In the genomic region with DNA sequence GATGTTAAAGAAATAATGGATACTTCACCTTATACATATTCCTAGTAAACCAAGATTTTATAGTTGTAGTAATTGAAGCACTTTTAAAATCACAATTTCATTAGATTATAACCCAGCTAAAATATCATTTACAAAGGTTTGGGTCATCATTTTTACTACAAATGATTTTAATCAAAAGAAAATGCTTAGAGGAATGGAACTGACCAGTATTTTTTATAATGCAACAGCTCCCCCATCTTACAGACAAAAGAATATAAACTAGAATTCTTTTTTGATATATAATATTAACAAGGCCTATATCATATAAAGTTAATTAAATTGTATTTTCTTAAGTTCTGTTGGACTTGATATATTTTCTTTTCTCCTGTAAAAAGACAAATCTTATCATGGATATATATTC, we compare ENCODE assay signal across 2 cellular contexts.
TF ChIP-seq lines count a peak whose summit lies in the region.

No MANE protein-coding gene starts in this region.

TF ChIP-seq in SK-N-SH, 30 proteins besides CTCF, POLR2A, EP300 and RAD21 (continued from another document):
- TF ChIP-seq, protein P1, sequence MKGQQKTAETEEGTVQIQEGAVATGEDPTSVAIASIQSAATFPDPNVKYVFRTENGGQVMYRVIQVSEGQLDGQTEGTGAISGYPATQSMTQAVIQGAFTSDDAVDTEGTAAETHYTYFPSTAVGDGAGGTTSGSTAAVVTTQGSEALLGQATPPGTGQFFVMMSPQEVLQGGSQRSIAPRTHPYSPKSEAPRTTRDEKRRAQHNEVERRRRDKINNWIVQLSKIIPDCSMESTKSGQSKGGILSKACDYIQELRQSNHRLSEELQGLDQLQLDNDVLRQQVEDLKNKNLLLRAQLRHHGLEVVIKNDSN (IDR thresholded peaks at IDR 0.05; ENCODE audit: borderline replicate concordance, low read depth), result no peak
- TF ChIP-seq, protein P2, sequence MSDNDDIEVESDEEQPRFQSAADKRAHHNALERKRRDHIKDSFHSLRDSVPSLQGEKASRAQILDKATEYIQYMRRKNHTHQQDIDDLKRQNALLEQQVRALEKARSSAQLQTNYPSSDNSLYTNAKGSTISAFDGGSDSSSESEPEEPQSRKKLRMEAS (IDR thresholded peaks at IDR 0.05; ENCODE audit: low read depth), result no peak
- TF ChIP-seq FOSL2 (IDR thresholded peaks at IDR 0.05; ENCODE audit: borderline replicate concordance, low read depth) (no peak), JUND (IDR thresholded peaks at IDR 0.05) (no peak), SIN3A (IDR thresholded peaks at IDR 0.05; ENCODE audit: borderline replicate concordance, low read depth, low read length) (no peak), GABPA (IDR thresholded peaks at IDR 0.05; ENCODE audit: low read depth) (no peak), TEAD4 (IDR thresholded peaks at IDR 0.05; ENCODE audit: borderline replicate concordance, insufficient read depth) (no peak), NFIC (IDR thresholded peaks at IDR 0.05; ENCODE audit: borderline replicate concordance) (no peak), GATA2 (CRISPR knock-in tag; IDR thresholded peaks at IDR 0.05) (no peak), NRF1 (IDR thresholded peaks at IDR 0.05; ENCODE audit: low read depth, low read length) (no peak), MXI1 (IDR thresholded peaks at IDR 0.05; ENCODE audit: low read depth, low read length) (no peak), FOXJ3 (CRISPR knock-in tag; IDR thresholded peaks at IDR 0.05) (no peak), TCF12 (IDR thresholded peaks at IDR 0.05) (no peak)
- TF ChIP-seq, protein P3, sequence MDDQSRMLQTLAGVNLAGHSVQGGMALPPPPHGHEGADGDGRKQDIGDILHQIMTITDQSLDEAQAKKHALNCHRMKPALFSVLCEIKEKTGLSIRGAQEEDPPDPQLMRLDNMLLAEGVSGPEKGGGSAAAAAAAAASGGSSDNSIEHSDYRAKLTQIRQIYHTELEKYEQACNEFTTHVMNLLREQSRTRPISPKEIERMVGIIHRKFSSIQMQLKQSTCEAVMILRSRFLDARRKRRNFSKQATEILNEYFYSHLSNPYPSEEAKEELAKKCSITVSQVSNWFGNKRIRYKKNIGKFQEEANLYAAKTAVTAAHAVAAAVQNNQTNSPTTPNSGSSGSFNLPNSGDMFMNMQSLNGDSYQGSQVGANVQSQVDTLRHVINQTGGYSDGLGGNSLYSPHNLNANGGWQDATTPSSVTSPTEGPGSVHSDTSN (IDR thresholded peaks at IDR 0.05), result no peak
- TF ChIP-seq, protein P4, sequence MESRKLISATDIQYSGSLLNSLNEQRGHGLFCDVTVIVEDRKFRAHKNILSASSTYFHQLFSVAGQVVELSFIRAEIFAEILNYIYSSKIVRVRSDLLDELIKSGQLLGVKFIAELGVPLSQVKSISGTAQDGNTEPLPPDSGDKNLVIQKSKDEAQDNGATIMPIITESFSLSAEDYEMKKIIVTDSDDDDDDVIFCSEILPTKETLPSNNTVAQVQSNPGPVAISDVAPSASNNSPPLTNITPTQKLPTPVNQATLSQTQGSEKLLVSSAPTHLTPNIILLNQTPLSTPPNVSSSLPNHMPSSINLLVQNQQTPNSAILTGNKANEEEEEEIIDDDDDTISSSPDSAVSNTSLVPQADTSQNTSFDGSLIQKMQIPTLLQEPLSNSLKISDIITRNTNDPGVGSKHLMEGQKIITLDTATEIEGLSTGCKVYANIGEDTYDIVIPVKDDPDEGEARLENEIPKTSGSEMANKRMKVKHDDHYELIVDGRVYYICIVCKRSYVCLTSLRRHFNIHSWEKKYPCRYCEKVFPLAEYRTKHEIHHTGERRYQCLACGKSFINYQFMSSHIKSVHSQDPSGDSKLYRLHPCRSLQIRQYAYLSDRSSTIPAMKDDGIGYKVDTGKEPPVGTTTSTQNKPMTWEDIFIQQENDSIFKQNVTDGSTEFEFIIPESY (IDR thresholded peaks at IDR 0.05; ENCODE audit: borderline replicate concordance, low read depth), result no peak
TF ChIP-seq in SK-N-SH: peak in this region for 0.

TF ChIP-seq in SK-N-SH treated with all-trans-retinoic acid at 6 μM for 48 hours, 23 proteins besides CTCF, POLR2A, EP300 and RAD21 (continued from another document):
- TF ChIP-seq, protein P5, sequence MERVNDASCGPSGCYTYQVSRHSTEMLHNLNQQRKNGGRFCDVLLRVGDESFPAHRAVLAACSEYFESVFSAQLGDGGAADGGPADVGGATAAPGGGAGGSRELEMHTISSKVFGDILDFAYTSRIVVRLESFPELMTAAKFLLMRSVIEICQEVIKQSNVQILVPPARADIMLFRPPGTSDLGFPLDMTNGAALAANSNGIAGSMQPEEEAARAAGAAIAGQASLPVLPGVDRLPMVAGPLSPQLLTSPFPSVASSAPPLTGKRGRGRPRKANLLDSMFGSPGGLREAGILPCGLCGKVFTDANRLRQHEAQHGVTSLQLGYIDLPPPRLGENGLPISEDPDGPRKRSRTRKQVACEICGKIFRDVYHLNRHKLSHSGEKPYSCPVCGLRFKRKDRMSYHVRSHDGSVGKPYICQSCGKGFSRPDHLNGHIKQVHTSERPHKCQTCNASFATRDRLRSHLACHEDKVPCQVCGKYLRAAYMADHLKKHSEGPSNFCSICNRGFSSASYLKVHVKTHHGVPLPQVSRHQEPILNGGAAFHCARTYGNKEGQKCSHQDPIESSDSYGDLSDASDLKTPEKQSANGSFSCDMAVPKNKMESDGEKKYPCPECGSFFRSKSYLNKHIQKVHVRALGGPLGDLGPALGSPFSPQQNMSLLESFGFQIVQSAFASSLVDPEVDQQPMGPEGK (CRISPR knock-in tag; IDR thresholded peaks at IDR 0.05; ENCODE audit: borderline replicate concordance), result no peak
- TF ChIP-seq OSR1 (CRISPR knock-in tag; IDR thresholded peaks at IDR 0.05) (no peak), GLIS3 (CRISPR knock-in tag; IDR thresholded peaks at IDR 0.05) (no peak), PPARA (CRISPR knock-in tag; IDR thresholded peaks at IDR 0.05; ENCODE audit: borderline replicate concordance) (no peak), ZNF70 (CRISPR knock-in tag; IDR thresholded peaks at IDR 0.05) (no peak), ISL1 (CRISPR knock-in tag; IDR thresholded peaks at IDR 0.05) (no peak), ZFP30 (CRISPR knock-in tag; IDR thresholded peaks at IDR 0.05) (no peak), SNAI2 (CRISPR knock-in tag; IDR thresholded peaks at IDR 0.05) (no peak)
- TF ChIP-seq, protein P6, sequence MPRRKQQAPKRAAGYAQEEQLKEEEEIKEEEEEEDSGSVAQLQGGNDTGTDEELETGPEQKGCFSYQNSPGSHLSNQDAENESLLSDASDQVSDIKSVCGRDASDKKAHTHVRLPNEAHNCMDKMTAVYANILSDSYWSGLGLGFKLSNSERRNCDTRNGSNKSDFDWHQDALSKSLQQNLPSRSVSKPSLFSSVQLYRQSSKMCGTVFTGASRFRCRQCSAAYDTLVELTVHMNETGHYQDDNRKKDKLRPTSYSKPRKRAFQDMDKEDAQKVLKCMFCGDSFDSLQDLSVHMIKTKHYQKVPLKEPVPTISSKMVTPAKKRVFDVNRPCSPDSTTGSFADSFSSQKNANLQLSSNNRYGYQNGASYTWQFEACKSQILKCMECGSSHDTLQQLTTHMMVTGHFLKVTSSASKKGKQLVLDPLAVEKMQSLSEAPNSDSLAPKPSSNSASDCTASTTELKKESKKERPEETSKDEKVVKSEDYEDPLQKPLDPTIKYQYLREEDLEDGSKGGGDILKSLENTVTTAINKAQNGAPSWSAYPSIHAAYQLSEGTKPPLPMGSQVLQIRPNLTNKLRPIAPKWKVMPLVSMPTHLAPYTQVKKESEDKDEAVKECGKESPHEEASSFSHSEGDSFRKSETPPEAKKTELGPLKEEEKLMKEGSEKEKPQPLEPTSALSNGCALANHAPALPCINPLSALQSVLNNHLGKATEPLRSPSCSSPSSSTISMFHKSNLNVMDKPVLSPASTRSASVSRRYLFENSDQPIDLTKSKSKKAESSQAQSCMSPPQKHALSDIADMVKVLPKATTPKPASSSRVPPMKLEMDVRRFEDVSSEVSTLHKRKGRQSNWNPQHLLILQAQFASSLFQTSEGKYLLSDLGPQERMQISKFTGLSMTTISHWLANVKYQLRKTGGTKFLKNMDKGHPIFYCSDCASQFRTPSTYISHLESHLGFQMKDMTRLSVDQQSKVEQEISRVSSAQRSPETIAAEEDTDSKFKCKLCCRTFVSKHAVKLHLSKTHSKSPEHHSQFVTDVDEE (CRISPR knock-in tag; IDR thresholded peaks at IDR 0.05), result no peak
- TF ChIP-seq, protein P7, sequence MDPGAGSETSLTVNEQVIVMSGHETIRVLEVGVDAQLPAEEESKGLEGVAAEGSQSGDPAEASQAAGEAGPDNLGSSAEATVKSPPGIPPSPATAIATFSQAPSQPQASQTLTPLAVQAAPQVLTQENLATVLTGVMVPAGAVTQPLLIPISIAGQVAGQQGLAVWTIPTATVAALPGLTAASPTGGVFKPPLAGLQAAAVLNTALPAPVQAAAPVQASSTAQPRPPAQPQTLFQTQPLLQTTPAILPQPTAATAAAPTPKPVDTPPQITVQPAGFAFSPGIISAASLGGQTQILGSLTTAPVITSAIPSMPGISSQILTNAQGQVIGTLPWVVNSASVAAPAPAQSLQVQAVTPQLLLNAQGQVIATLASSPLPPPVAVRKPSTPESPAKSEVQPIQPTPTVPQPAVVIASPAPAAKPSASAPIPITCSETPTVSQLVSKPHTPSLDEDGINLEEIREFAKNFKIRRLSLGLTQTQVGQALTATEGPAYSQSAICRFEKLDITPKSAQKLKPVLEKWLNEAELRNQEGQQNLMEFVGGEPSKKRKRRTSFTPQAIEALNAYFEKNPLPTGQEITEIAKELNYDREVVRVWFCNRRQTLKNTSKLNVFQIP (CRISPR knock-in tag; IDR thresholded peaks at IDR 0.05; ENCODE audit: borderline replicate concordance, low read depth), result no peak
